Comparison of ENCODE assay signal across 8 cellular contexts in genomic region chr17:36629252-36629847, GRCh38. TPM values are rescaled to one million over a fixed set of nuclear protein-coding genes. Genes with fewer than 3 reads are reported as not detected.
A peak's percentile ranks its signal among the peaks of the same experiment; 100 is the strongest.
DNase-seq lines count a peak whose midpoint lies in the region; ATAC-seq and TF ChIP-seq lines count a peak whose summit lies in the region.

No MANE protein-coding gene starts in this region.

- H3K36me3 ChIP-seq in GM23338 (ENCODE audit: insufficient read depth), result no peaks in the 10 kb centered on the region

- H3F3A ChIP-seq in GM23338 (replicated peaks; ENCODE audit: low read depth), result peaks cover 6% of the 10 kb centered on the region; the same call in 1 of the 2 replicates

- ATAC-seq in GM23338 (peak; percentile 77), left colon (peak; percentile 89), HG03432 (IDR thresholded peaks at IDR 0.05; ENCODE audit: unreplicated experiment) (no peak)

- peaks cover 34% of the 10 kb centered on the region for H3K4me1 Mint-ChIP-seq in GM23338

- H3K27ac Mint-ChIP-seq in GM23338, result no peak overlapping the region

- no peaks in the 10 kb centered on the region for H3K9me3 Mint-ChIP-seq in GM23338

- no peaks in the 10 kb centered on the region for H3K36me3 Mint-ChIP-seq in GM23338 (ENCODE audit: low read depth)

- POLR2A ChIA-PET in AG04449 (lab: Yijun Ruan, JAX), result no interaction called here

- no peaks in the 10 kb centered on the region; the same call in 1 of the 2 replicates for H4K20me1 ChIP-seq in GM23338 (replicated peaks; ENCODE audit: insufficient read depth)

- CTCF ChIA-PET in AG04449 (lab: Yijun Ruan, JAX), result interaction anchor here (1.1 to 7.9 kb wide), 17 partner anchors 9 to 744 kb away, joined by 3 to 170 read pairs (median 8); no protein-coding TSS in a partner anchor

- no peak overlapping the region for H3K4me2 ChIP-seq in GM23338

- H3K27ac ChIP-seq in GM23338 (ENCODE audit: low read depth) (no peak overlapping the region), caudate nucleus (ENCODE audit: low read depth, low read length) (no peak overlapping the region)

- DNase-seq in AG04449 (ENCODE audit: low read depth, low spot score) (no peak), GM23338 (ENCODE audit: low spot score) (peak; percentile 83), NCI-H2227 treated with DMSO at 0.1 percent for 48 hours (lab: John Stamatoyannopoulos, UW) (peak; percentile 54), caudate nucleus (lab: John Stamatoyannopoulos, UW) (peak in 57 of 61 donors; percentile 15 to 82 (median 56)), left colon (peak; percentile 39 to 82)
- peak; percentile 55 to 74 (median 64) for DNase-seq in activated CD4-positive, CD25-positive, alpha-beta regulatory T cell (lab: John Stamatoyannopoulos, UW)
- DNase-seq in stimulated activated CD4-positive, alpha-beta T cell treated with anti-CD3 and anti-CD28 coated beads, Interleukin-2, amount 100 ng/mL, for 4 hours (ENCODE audit: low read depth), result peak; percentile 64

- peak; percentile 95 for TF ChIP-seq CTCF in AG04449 (IDR thresholded peaks at IDR 0.05; ENCODE audit: insufficient read depth, low read length, missing control alignments)
- TF ChIP-seq CTCF in GM23338 (conservative IDR thresholded peaks at IDR 0.05; ENCODE audit: low read depth in 2 of 2), result peak; percentile 96 to 100

- intact Hi-C loops in left colon (cut with DNase I, micrococcal nuclease), result loop anchor here in 1 of 2 donors (10.0 kb wide), 1 partner anchor 415 kb away; no protein-coding TSS in a partner anchor

- no peaks in the 10 kb centered on the region for H3K9me2 ChIP-seq in GM23338 (ENCODE audit: insufficient read depth)

- peaks cover 26% of the 10 kb centered on the region for H3K27me3 Mint-ChIP-seq in GM23338 (ENCODE audit: insufficient read depth, low read depth, poor library complexity)

- no peak overlapping the region for H2AFZ ChIP-seq in GM23338

- H3K4me1 ChIP-seq in GM23338 (ENCODE audit: insufficient read depth), result peaks cover 23% of the 10 kb centered on the region

- no peak overlapping the region for H3K4me3 ChIP-seq in AG04449 (ENCODE audit: low read depth, low read length)
- H3K4me3 ChIP-seq in GM23338, result no peak overlapping the region

- H3K27me3 ChIP-seq in GM23338 (ENCODE audit: insufficient read depth), result no peaks in the 10 kb centered on the region; the same call in none of the 2 replicates

- H3K4me3 Mint-ChIP-seq in GM23338, result no peak overlapping the region

- no peaks in the 10 kb centered on the region for H3K79me2 ChIP-seq in GM23338 (replicated peaks; ENCODE audit: insufficient read depth)

TF ChIP-seq in GM23338, 12 proteins besides CTCF, POLR2A, EP300 and RAD21:
- TF ChIP-seq STAT1 (IDR thresholded peaks at IDR 0.05; ENCODE audit: unreplicated experiment), result no peak
- no peak for TF ChIP-seq CREB1 (CRISPR knock-in tag; IDR thresholded peaks at IDR 0.05; ENCODE audit: low read depth)
- TF ChIP-seq ZNF114 (CRISPR knock-in tag; IDR thresholded peaks at IDR 0.05), result no peak
- no peak for TF ChIP-seq ETS1 (IDR thresholded peaks at IDR 0.05)
- TF ChIP-seq ZNF462 (CRISPR knock-in tag; IDR thresholded peaks at IDR 0.05), result no peak

RNA-seq across cellular contexts. Expression of gene MRM1, which starts 28.0 kb away (rescaled TPM):
- 20.4 and 22.9 TPM in 2 replicates for total RNA-seq in GM23338 (2014; rRNA removed; shearing (Covaris generic))
- 7.6 and 8.4 TPM in 2 replicates for polyA plus RNA-seq in GM23338 (2016; fragmentation: Nextera tagmentation; extraction: Ambion mirVana)
- total RNA-seq in left colon, result 10 to 100 TPM in 1 of 2 donors, 1 to 10 TPM in 1; 7.6 to 10.2 TPM

RNA-seq across cellular contexts. Expression of gene DHRS11, which starts 37.7 kb away (rescaled TPM):
- total RNA-seq in GM23338 (2014; rRNA removed; shearing (Covaris generic)), result 36.7 and 39.6 TPM in 2 replicates
- polyA plus RNA-seq in GM23338 (2016; fragmentation: Nextera tagmentation; extraction: Ambion mirVana), result 20.4 and 23.4 TPM in 2 replicates
- total RNA-seq in left colon, result 100 to 1,000 TPM; 221 to 249 TPM
